In genomic region chr6:142246960-142247359, GRCh38 we compare ENCODE assay signal across 19 cellular contexts. TPM values are rescaled to one million over a fixed set of nuclear protein-coding genes. Genes with fewer than 3 reads are reported as not detected.
DNase-seq lines count a peak whose midpoint lies in the region; ATAC-seq and TF ChIP-seq lines count a peak whose summit lies in the region.
"Had no signal": no experiment of that assay in that cellular context is flagged by ENCODE, and none has a peak within 500 bp of the region (broad histone marks: within the 10 kb centered on the region; RNA-seq: fewer than 3 reads in every experiment).

No MANE protein-coding gene starts in this region.

- in situ Hi-C loops in brain microvascular endothelial cell (cut with HindIII; ENCODE audit: low pct_ligation_motif_present, low sequenced_read_pairs): no loop called here

- H3K27ac ChIP-seq in brain microvascular endothelial cell: no peak overlapping the region
- H3K27ac ChIP-seq: BLaER1, gastrocnemius medialis, Peyer's patch, stomach, vagina had no signal

- H3K27me3 Mint-ChIP-seq in activated naive CD4-positive, alpha-beta T cell treated with anti-CD3 and anti-CD28 coated beads for 36 hours (ENCODE audit: low read depth): no peaks in the 10 kb centered on the region
- H3K27me3 Mint-ChIP-seq: naive B cell, progenitor cell of endocrine pancreas had no signal

- intact Hi-C loops in activated naive CD4-positive, alpha-beta T cell treated with anti-CD3 and anti-CD28 coated beads for 36 hours (cut with micrococcal nuclease): no loop called here

- H3K4me3 ChIP-seq in brain microvascular endothelial cell (ENCODE audit: low read depth, low read length): no peak overlapping the region
- H3K4me3 ChIP-seq: BLaER1, gastrocnemius medialis, Peyer's patch, stomach, vagina had no signal

- no peak for TF ChIP-seq CTCF in brain microvascular endothelial cell (IDR thresholded peaks at IDR 0.05; ENCODE audit: low read depth, low read length, missing control alignments)

- H3K4me3 Mint-ChIP-seq in activated naive CD4-positive, alpha-beta T cell treated with anti-CD3 and anti-CD28 coated beads for 36 hours: no peak overlapping the region
- H3K4me3 Mint-ChIP-seq: activated CD4-positive, alpha-beta memory T cell treated with anti-CD3 and anti-CD28 coated beads, Interleukin-2, amount 10 ng/mL, durations not matched to agents 7 days and 5 days; naive B cell had no signal

- ATAC-seq in GM18907 (IDR thresholded peaks at IDR 0.05; ENCODE audit: unreplicated experiment): peak; percentile 77
- ATAC-seq in GM21619 (IDR thresholded peaks at IDR 0.05; ENCODE audit: unreplicated experiment): peak; percentile 62
- peak; percentile 72 for ATAC-seq in HG03039 (IDR thresholded peaks at IDR 0.05; ENCODE audit: unreplicated experiment)
- ATAC-seq in SK-N-SH treated with all-trans-retinoic acid at 6 μM for 48 hours: no peak
- ATAC-seq: gastrocnemius medialis had no signal

- no peaks in the 10 kb centered on the region for H3K9me3 Mint-ChIP-seq in activated naive CD4-positive, alpha-beta T cell treated with anti-CD3 and anti-CD28 coated beads for 36 hours
- H3K9me3 Mint-ChIP-seq: activated CD4-positive, alpha-beta memory T cell treated with anti-CD3 and anti-CD28 coated beads, Interleukin-2, amount 10 ng/mL, durations not matched to agents 7 days and 5 days; activated T-helper 2 cell treated with anti-CD3 and anti-CD28 coated beads, Interferon-gamma antibody, Interleukin-2, Interleukin-4, amounts not matched to agents 10 μg/mL and 5 μg/mL and 100 μg/mL, durations not matched to agents 14 hours and 24 hours and 36 hours; naive B cell had no signal

- no peaks in the 10 kb centered on the region for H3K36me3 ChIP-seq in brain microvascular endothelial cell (replicated peaks)
- H3K36me3 ChIP-seq: BLaER1, gastrocnemius medialis, Peyer's patch, stomach, vagina had no signal

- no peaks in the 10 kb centered on the region for H3K27me3 ChIP-seq in brain microvascular endothelial cell (replicated peaks)
- H3K27me3 ChIP-seq: BLaER1, gastrocnemius medialis, Peyer's patch, stomach, vagina had no signal

- DNase-seq in NCI-H82 (lab: John Stamatoyannopoulos, UW): no peak
- DNase-seq in brain microvascular endothelial cell: no peak
- no peak for DNase-seq in activated naive CD4-positive, alpha-beta T cell treated with anti-CD3 and anti-CD28 coated beads for 36 hours
- DNase-seq: activated CD4-positive, alpha-beta memory T cell treated with anti-CD3 and anti-CD28 coated beads, Interleukin-2, amount 10 ng/mL, durations not matched to agents 7 days and 5 days; amygdala; gastrocnemius medialis; naive B cell; NCI-H187; NCI-H526; Peyer's patch; stomach had no signal

- CTCF ChIA-PET in activated naive CD4-positive, alpha-beta T cell treated with anti-CD3 and anti-CD28 coated beads for 36 hours (lab: Charles Lee): no interaction called here

- H3K4me1 Mint-ChIP-seq in activated naive CD4-positive, alpha-beta T cell treated with anti-CD3 and anti-CD28 coated beads for 36 hours (ENCODE audit: low read depth): no peaks in the 10 kb centered on the region
- H3K4me1 Mint-ChIP-seq: activated CD4-positive, alpha-beta memory T cell treated with anti-CD3 and anti-CD28 coated beads, Interleukin-2, amount 10 ng/mL, durations not matched to agents 7 days and 5 days; naive B cell had no signal

- H3K36me3 Mint-ChIP-seq in activated naive CD4-positive, alpha-beta T cell treated with anti-CD3 and anti-CD28 coated beads for 36 hours (ENCODE audit: low read depth): no peaks in the 10 kb centered on the region
- H3K36me3 Mint-ChIP-seq: naive B cell had no signal

- H3K27ac Mint-ChIP-seq in activated naive CD4-positive, alpha-beta T cell treated with anti-CD3 and anti-CD28 coated beads for 36 hours: no peak overlapping the region
- H3K27ac Mint-ChIP-seq: activated CD4-positive, alpha-beta memory T cell treated with anti-CD3 and anti-CD28 coated beads, Interleukin-2, amount 10 ng/mL, durations not matched to agents 7 days and 5 days; activated T-helper 2 cell treated with anti-CD3 and anti-CD28 coated beads, Interferon-gamma antibody, Interleukin-2, Interleukin-4, amounts not matched to agents 10 μg/mL and 5 μg/mL and 100 μg/mL, durations not matched to agents 14 hours and 24 hours and 36 hours; naive B cell; progenitor cell of endocrine pancreas had no signal

TF ChIP-seq in SK-N-SH treated with all-trans-retinoic acid at 6 μM for 48 hours, 23 proteins besides CTCF, POLR2A, EP300 and RAD21 (continues in another document):
- TF ChIP-seq TSHZ2 (CRISPR knock-in tag; IDR thresholded peaks at IDR 0.05) (no peak), ESRRG (CRISPR knock-in tag; IDR thresholded peaks at IDR 0.05) (no peak), ZNF565 (CRISPR knock-in tag; conservative IDR thresholded peaks at IDR 0.05; ENCODE audit: low read depth) (no peak), ZFP30 (CRISPR knock-in tag; IDR thresholded peaks at IDR 0.05) (no peak), ZNF70 (CRISPR knock-in tag; IDR thresholded peaks at IDR 0.05) (no peak), ARNTL (CRISPR knock-in tag; IDR thresholded peaks at IDR 0.05; ENCODE audit: borderline replicate concordance, low read depth) (no peak), BACH2 (CRISPR knock-in tag; IDR thresholded peaks at IDR 0.05; ENCODE audit: borderline replicate concordance) (no peak), ZFP3 (CRISPR knock-in tag; IDR thresholded peaks at IDR 0.05) (no peak), CREB5 (CRISPR knock-in tag; IDR thresholded peaks at IDR 0.05; ENCODE audit: low read depth) (no peak), PPARA (CRISPR knock-in tag; IDR thresholded peaks at IDR 0.05; ENCODE audit: borderline replicate concordance) (no peak), ZC3H10 (CRISPR knock-in tag; IDR thresholded peaks at IDR 0.05) (no peak), CSRNP3 (CRISPR knock-in tag; IDR thresholded peaks at IDR 0.05) (no peak), PATZ1 (CRISPR knock-in tag; IDR thresholded peaks at IDR 0.05; ENCODE audit: borderline replicate concordance) (no peak), GLIS3 (CRISPR knock-in tag; IDR thresholded peaks at IDR 0.05) (no peak)

RNA-seq across cellular contexts. Expression of gene ADGRG6, which starts 54.8 kb away (rescaled TPM):
- total RNA-seq in activated naive CD4-positive, alpha-beta T cell treated with anti-CD3 and anti-CD28 coated beads for 36 hours: under 1 TPM; 0.69 to 0.86 TPM
- total RNA-seq: activated CD4-positive, alpha-beta memory T cell treated with anti-CD3 and anti-CD28 coated beads, Interleukin-2, amount 10 ng/mL, durations not matched to agents 7 days and 5 days had no signal
